In genomic region chr12:25332143-25332542, GRCh38 we compare ENCODE assay signal across 11 cellular contexts.
A peak's percentile ranks its signal among the peaks of the same experiment; 100 is the strongest.
DNase-seq lines count a peak whose midpoint lies in the region; ATAC-seq and TF ChIP-seq lines count a peak whose summit lies in the region.
"Had no signal": no experiment of that assay in that cellular context is flagged by ENCODE, and none has a peak within 500 bp of the region (broad histone marks: within the 10 kb centered on the region; RNA-seq: fewer than 3 reads in every experiment).

No MANE protein-coding gene starts in this region.

- CTCF ChIA-PET in RWPE1 (lab: Yijun Ruan, JAX): interaction anchor here (0.6 kb wide), 2 partner anchors 214 to 1553 kb away, joined by 3 read pairs; no protein-coding TSS in a partner anchor

- no peak for TF ChIP-seq CTCF in RWPE1 (conservative IDR thresholded peaks at IDR 0.05; ENCODE audit: low read depth)

- ATAC-seq in GM18505 (IDR thresholded peaks at IDR 0.05; ENCODE audit: unreplicated experiment) (peak; percentile 66), GM19452 (IDR thresholded peaks at IDR 0.05; ENCODE audit: unreplicated experiment) (peak; percentile 69), HG02870 (IDR thresholded peaks at IDR 0.05; ENCODE audit: unreplicated experiment) (peak; percentile 92), HG03558 (IDR thresholded peaks at IDR 0.05; ENCODE audit: extremely low read depth, unreplicated experiment) (peak; percentile 85)
- ATAC-seq: activated naive CD8-positive, alpha-beta T cell treated with anti-CD3 and anti-CD28 coated beads, Interleukin-2, amount 50 U/mL, for 24 hours had no signal

- H3K27ac ChIP-seq in RWPE1: no peak overlapping the region

- DNase-seq in RWPE1 (ENCODE audit: low spot score) (no peak), GOT3 (lab: John Stamatoyannopoulos, UW) (no peak), NCI-H2171 treated with DMSO at 0.1 percent for 48 hours (lab: John Stamatoyannopoulos, UW) (no peak)
- DNase-seq in activated CD4-positive, CD25-positive, alpha-beta regulatory T cell treated with anti-CD3 and anti-CD28 coated beads, Interleukin-2, amount 50 U/mL, for 72 hours: no peak
- DNase-seq: activated CD4-positive, CD25-positive, alpha-beta regulatory T cell; activated naive CD8-positive, alpha-beta T cell treated with anti-CD3 and anti-CD28 coated beads, Interleukin-2, amount 50 U/mL, for 24 hours; NCI-H2107 had no signal

- TF ChIP-seq POLR2A in GM18505 (IDR thresholded peaks at IDR 0.05; ENCODE audit: borderline replicate concordance, extremely low read depth, insufficient read depth, insufficient read length): no peak

- POLR2A ChIA-PET in RWPE1 (lab: Yijun Ruan, JAX; ENCODE audit: low non-redundant PET): no interaction called here
